8 cellular contexts compared by ENCODE assay signal in the genomic region with DNA sequence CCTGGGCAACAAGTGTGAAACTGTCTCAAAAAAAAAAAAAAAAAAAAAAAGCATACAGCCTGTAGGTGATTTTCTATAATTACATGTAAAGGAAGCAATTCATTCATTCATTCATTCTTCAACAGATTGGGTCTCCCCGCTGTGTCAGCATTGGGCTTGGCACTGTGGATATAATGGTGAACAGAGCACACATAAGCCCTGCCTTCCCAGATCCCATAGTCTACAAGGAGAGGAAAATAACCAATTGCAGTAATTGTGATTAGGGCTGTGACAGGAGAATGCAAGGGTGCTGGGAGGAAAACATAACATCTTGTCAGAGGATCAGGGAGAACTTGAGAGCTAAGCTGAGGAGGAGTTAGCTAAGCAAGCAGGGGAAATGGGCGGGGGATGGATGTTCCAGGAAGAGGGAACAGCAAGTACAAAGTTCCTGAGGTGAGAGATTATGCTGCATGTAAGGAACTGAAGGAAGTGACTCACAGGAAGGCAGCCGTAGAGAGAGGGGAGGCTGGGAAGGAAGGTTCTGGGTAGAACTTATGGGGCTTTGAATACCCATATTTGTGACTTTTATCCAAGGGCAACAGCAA. TPM values are rescaled to one million over a fixed set of nuclear protein-coding genes. Genes with fewer than 3 reads are reported as not detected.
DNase-seq lines count a peak whose midpoint lies in the region; ATAC-seq and TF ChIP-seq lines count a peak whose summit lies in the region.

No MANE protein-coding gene starts in this region.

- H3K27me3 ChIP-seq in prostate gland (replicated peaks; ENCODE audit: insufficient read depth), result no peaks in the 10 kb centered on the region
- H3K27me3 ChIP-seq in BE2C, result no peaks in the 10 kb centered on the region

- H3K4me1 ChIP-seq in prostate gland (replicated peaks) (no peaks in the 10 kb centered on the region), BE2C (no peaks in the 10 kb centered on the region; the same call in 1 of the 2 replicates)

- H3K9me3 ChIP-seq in prostate gland (no peaks in the 10 kb centered on the region), BE2C (no peaks in the 10 kb centered on the region)

- H3K4me3 ChIP-seq in prostate gland, result no peak overlapping the region
- H3K4me3 ChIP-seq in BE2C (ENCODE audit: low read depth, low read length), result no peak overlapping the region

- 58% methylated on average over 2 of the region's 3 CpGs for WGBS in prostate gland

- DNase-seq in GDM1 (lab: John Stamatoyannopoulos, UW) (peak; percentile 79), RKO (ENCODE audit: low spot score) (peak; percentile 57), fibroblast of gingiva (ENCODE audit: low read depth) (peak; percentile 63), prostate gland (ENCODE audit: low spot score) (peak; percentile 62), NCI-H446 (lab: John Stamatoyannopoulos, UW) (no peak), cerebellar cortex (ENCODE audit: low spot score) (no peak), BE2C (no peak)

- peak overlapping the region in 1 of 2 donors; percentile 70 for H3K27ac ChIP-seq in prostate gland

- TF ChIP-seq POLR2A in prostate gland (IDR thresholded peaks at IDR 0.05), result no peak

- no peak for ATAC-seq in GM18498 (IDR thresholded peaks at IDR 0.05; ENCODE audit: unreplicated experiment)

- intact Hi-C loops in prostate gland (cut with DNase I), result no loop called here

- TF ChIP-seq CTCF in prostate gland (IDR thresholded peaks at IDR 0.05), result no peak
- TF ChIP-seq CTCF in BE2C (IDR thresholded peaks at IDR 0.05; ENCODE audit: low read depth, low read length), result no peak

- H3K36me3 ChIP-seq in prostate gland, result no peaks in the 10 kb centered on the region
- no peaks in the 10 kb centered on the region for H3K36me3 ChIP-seq in BE2C

RNA-seq across cellular contexts. Expression of a gene that starts 24.0 kb away (rescaled TPM):
- total RNA-seq in prostate gland, result 100 to 1,000 TPM in 1 of 2 donors, 10 to 100 TPM in 1; 82.9 to 129 TPM
- 5.1 TPM for polyA plus RNA-seq in BE2C (2012; ENCODE audit: insufficient read depth, insufficient read length, low read depth)

Comparison
In these comparisons a context has a peak if more than half of its experiments do, and no peak if none do; other contexts are left out.
1. DNase-seq: peak in GDM1 (single experiment), RKO (single experiment), fibroblast of gingiva (single experiment) and prostate gland (single experiment); none in NCI-H446 (0 of 2), cerebellar cortex (single experiment) and BE2C (single experiment).